13 cellular contexts compared by ENCODE assay signal in genomic region chr19:10686661-10687517, GRCh38. TPM values are rescaled to one million over a fixed set of nuclear protein-coding genes. Genes with fewer than 3 reads are reported as not detected.
DNase-seq lines count a peak whose midpoint lies in the region; ATAC-seq and FAIRE-seq lines count a peak whose summit lies in the region.
"Had no signal": no experiment of that assay in that cellular context is flagged by ENCODE, and none has a peak within 500 bp of the region (broad histone marks: within the 10 kb centered on the region; RNA-seq: fewer than 3 reads in every experiment).

No MANE protein-coding gene starts in this region.

- FAIRE-seq in GM19239 (lab: Jason Lieb, UNC), result no peak

- peaks cover 20% of the 10 kb centered on the region for H3K36me3 Mint-ChIP-seq in activated naive CD8-positive, alpha-beta T cell treated with anti-CD3 and anti-CD28 coated beads for 36 hours
- peaks cover 18% of the 10 kb centered on the region for H3K36me3 Mint-ChIP-seq in memory B cell
- peaks cover 45% of the 10 kb centered on the region for H3K36me3 Mint-ChIP-seq in activated naive CD4-positive, alpha-beta T cell treated with anti-CD3 and anti-CD28 coated beads for 36 hours (ENCODE audit: low read depth)

- H3K27ac Mint-ChIP-seq in activated naive CD8-positive, alpha-beta T cell treated with anti-CD3 and anti-CD28 coated beads for 36 hours, result peak overlapping the region; percentile 42
- peak overlapping the region; percentile 14 for H3K27ac Mint-ChIP-seq in memory B cell
- H3K27ac Mint-ChIP-seq in activated naive CD4-positive, alpha-beta T cell treated with anti-CD3 and anti-CD28 coated beads for 36 hours, result no peak overlapping the region
- H3K27ac Mint-ChIP-seq: CD4-positive, CD25-positive, alpha-beta regulatory T cell; natural killer cell treated with Interleukin-12 subunit alpha and Interleukin-12 subunit beta and Interleukin-15 and Interleukin-18, amount 100 ng/mL, for 72 hours; stimulated activated naive CD8-positive, alpha-beta T cell treated with anti-CD3 and anti-CD28 coated beads, Interleukin-15, Interleukin-2, amounts not matched to agents 100 ng/mL and 50 ng/mL, for 24 hours had no signal

- peaks cover 1% of the 10 kb centered on the region for H3K4me1 Mint-ChIP-seq in activated naive CD8-positive, alpha-beta T cell treated with anti-CD3 and anti-CD28 coated beads for 36 hours
- no peaks in the 10 kb centered on the region for H3K4me1 Mint-ChIP-seq in memory B cell
- H3K4me1 Mint-ChIP-seq in activated naive CD4-positive, alpha-beta T cell treated with anti-CD3 and anti-CD28 coated beads for 36 hours (ENCODE audit: low read depth), result no peaks in the 10 kb centered on the region
- H3K4me1 Mint-ChIP-seq: CD4-positive, CD25-positive, alpha-beta regulatory T cell had no signal

- DNase-seq in AG20443 (ENCODE audit: low spot score), result peak; percentile 39
- DNase-seq in activated naive CD8-positive, alpha-beta T cell treated with anti-CD3 and anti-CD28 coated beads for 36 hours, result no peak
- peak; percentile 29 for DNase-seq in fibroblast of gingiva (ENCODE audit: low read depth)
- no peak for DNase-seq in memory B cell (ENCODE audit: low spot score in 2 of 2)
- DNase-seq in GM19239 (ENCODE audit: insufficient read length, low spot score), result no peak
- no peak for DNase-seq in OCI-M2 (lab: John Stamatoyannopoulos, UW; ENCODE audit: unreplicated experiment)
- DNase-seq in activated naive CD4-positive, alpha-beta T cell treated with anti-CD3 and anti-CD28 coated beads for 36 hours, result no peak
- DNase-seq: body of pancreas; CD4-positive, CD25-positive, alpha-beta regulatory T cell; NCI-H1105 had no signal

- ATAC-seq in memory B cell (ENCODE audit: low read depth) (no peak), HG03460 (IDR thresholded peaks at IDR 0.05; ENCODE audit: unreplicated experiment) (no peak)
- ATAC-seq: body of pancreas; natural killer cell treated with Interleukin-12 subunit alpha and Interleukin-12 subunit beta and Interleukin-15 and Interleukin-18, amount 100 ng/mL, for 72 hours had no signal

- H3K4me3 Mint-ChIP-seq in activated naive CD8-positive, alpha-beta T cell treated with anti-CD3 and anti-CD28 coated beads for 36 hours, result no peak overlapping the region
- H3K4me3 Mint-ChIP-seq in memory B cell, result no peak overlapping the region
- no peak overlapping the region for H3K4me3 Mint-ChIP-seq in activated naive CD4-positive, alpha-beta T cell treated with anti-CD3 and anti-CD28 coated beads for 36 hours
- H3K4me3 Mint-ChIP-seq: CD4-positive, CD25-positive, alpha-beta regulatory T cell; natural killer cell treated with Interleukin-12 subunit alpha and Interleukin-12 subunit beta and Interleukin-15 and Interleukin-18, amount 100 ng/mL, for 72 hours; stimulated activated naive CD8-positive, alpha-beta T cell treated with anti-CD3 and anti-CD28 coated beads, Interleukin-15, Interleukin-2, amounts not matched to agents 100 ng/mL and 50 ng/mL, for 24 hours had no signal

- intact Hi-C loops in activated naive CD4-positive, alpha-beta T cell treated with anti-CD3 and anti-CD28 coated beads for 36 hours (cut with micrococcal nuclease), result no loop called here

- CTCF ChIA-PET in activated naive CD4-positive, alpha-beta T cell treated with anti-CD3 and anti-CD28 coated beads for 36 hours (lab: Charles Lee), result interaction anchor here (1.4 to 2.1 kb wide), 2 partner anchors 10 to 13 kb away, joined by 3 to 10 read pairs; no protein-coding TSS in a partner anchor

- no peaks in the 10 kb centered on the region for H3K27me3 Mint-ChIP-seq in activated naive CD8-positive, alpha-beta T cell treated with anti-CD3 and anti-CD28 coated beads for 36 hours
- no peaks in the 10 kb centered on the region for H3K27me3 Mint-ChIP-seq in memory B cell
- no peaks in the 10 kb centered on the region for H3K27me3 Mint-ChIP-seq in activated naive CD4-positive, alpha-beta T cell treated with anti-CD3 and anti-CD28 coated beads for 36 hours (ENCODE audit: low read depth)
- H3K27me3 Mint-ChIP-seq: CD4-positive, CD25-positive, alpha-beta regulatory T cell; natural killer cell treated with Interleukin-12 subunit alpha and Interleukin-12 subunit beta and Interleukin-15 and Interleukin-18, amount 100 ng/mL, for 72 hours; stimulated activated naive CD8-positive, alpha-beta T cell treated with anti-CD3 and anti-CD28 coated beads, Interleukin-15, Interleukin-2, amounts not matched to agents 100 ng/mL and 50 ng/mL, for 24 hours had no signal

- H3K9me3 Mint-ChIP-seq in activated naive CD8-positive, alpha-beta T cell treated with anti-CD3 and anti-CD28 coated beads for 36 hours, result no peaks in the 10 kb centered on the region
- no peaks in the 10 kb centered on the region for H3K9me3 Mint-ChIP-seq in memory B cell
- H3K9me3 Mint-ChIP-seq in activated naive CD4-positive, alpha-beta T cell treated with anti-CD3 and anti-CD28 coated beads for 36 hours, result no peaks in the 10 kb centered on the region
- H3K9me3 Mint-ChIP-seq: CD4-positive, CD25-positive, alpha-beta regulatory T cell; natural killer cell treated with Interleukin-12 subunit alpha and Interleukin-12 subunit beta and Interleukin-15 and Interleukin-18, amount 100 ng/mL, for 72 hours; stimulated activated naive CD8-positive, alpha-beta T cell treated with anti-CD3 and anti-CD28 coated beads, Interleukin-15, Interleukin-2, amounts not matched to agents 100 ng/mL and 50 ng/mL, for 24 hours had no signal

RNA-seq across cellular contexts. Expression of gene QTRT1, which starts 14.3 kb away (rescaled TPM):
- 10 to 100 TPM; 66.6 to 71.5 TPM for total RNA-seq in activated naive CD8-positive, alpha-beta T cell treated with anti-CD3 and anti-CD28 coated beads for 36 hours
- total RNA-seq in activated naive CD4-positive, alpha-beta T cell treated with anti-CD3 and anti-CD28 coated beads for 36 hours, result 10 to 100 TPM; 48.9 to 51.3 TPM

RNA-seq across cellular contexts. Expression of gene DNM2, which starts 31.0 kb away (rescaled TPM):
- total RNA-seq in activated naive CD8-positive, alpha-beta T cell treated with anti-CD3 and anti-CD28 coated beads for 36 hours, result 100 to 1,000 TPM; 127 to 133 TPM
- total RNA-seq in activated naive CD4-positive, alpha-beta T cell treated with anti-CD3 and anti-CD28 coated beads for 36 hours, result 100 to 1,000 TPM; 144 to 148 TPM

RNA-seq across cellular contexts. Expression of gene ILF3, which starts 32.7 kb away (rescaled TPM):
- 100 to 1,000 TPM; 500 to 527 TPM for total RNA-seq in activated naive CD8-positive, alpha-beta T cell treated with anti-CD3 and anti-CD28 coated beads for 36 hours
- total RNA-seq in activated naive CD4-positive, alpha-beta T cell treated with anti-CD3 and anti-CD28 coated beads for 36 hours, result 100 to 1,000 TPM; 399 to 408 TPM

Comparison
In these comparisons a context has a peak if more than half of its experiments do, and no peak if none do; other contexts are left out.
1. DNase-seq: peak in AG20443 (single experiment) and fibroblast of gingiva (single experiment); none in activated naive CD8-positive, alpha-beta T cell treated with anti-CD3 and anti-CD28 coated beads for 36 hours (single experiment), memory B cell (0 of 2), GM19239 (single experiment), OCI-M2 (single experiment) and activated naive CD4-positive, alpha-beta T cell treated with anti-CD3 and anti-CD28 coated beads for 36 hours (single experiment).